8 cellular contexts compared by ENCODE assay signal in genomic region chr17:8109669-8110455, GRCh38. TPM values are rescaled to one million over a fixed set of nuclear protein-coding genes. Genes with fewer than 3 reads are reported as not detected.
DNase-seq lines count a peak whose midpoint lies in the region; ATAC-seq and TF ChIP-seq lines count a peak whose summit lies in the region.

No MANE protein-coding gene starts in this region.

- H3K27ac Mint-ChIP-seq in CD4-positive, alpha-beta memory T cell: no peak overlapping the region

- H3K27me3 ChIP-seq in CD4-positive, alpha-beta memory T cell (ENCODE audit: insufficient read depth, low read length): peaks cover 26% of the 10 kb centered on the region
- no peaks in the 10 kb centered on the region for H3K27me3 ChIP-seq in mammary epithelial cell (ENCODE audit: insufficient read depth, low read length)

- ATAC-seq in left colon: peak; percentile 95
- no peak for ATAC-seq in GM18520 (IDR thresholded peaks at IDR 0.05; ENCODE audit: unreplicated experiment)

- H4K20me1 ChIP-seq in mammary epithelial cell (ENCODE audit: insufficient read depth, low read length): no peaks in the 10 kb centered on the region

- WGBS in mammary epithelial cell (ENCODE audit: low coverage, missing lambda C conversion rate): 3% methylated on average over 14 of the region's 61 CpGs

- intact Hi-C loops in CD4-positive, alpha-beta memory T cell (cut with micrococcal nuclease): loop anchor here (1.0 kb wide), 5 partner anchors 9 to 50 kb away; no protein-coding TSS in a partner anchor
- intact Hi-C loops in mammary epithelial cell (cut with micrococcal nuclease): loop anchor here (1.0 to 2.0 kb wide), 3 partner anchors 16 to 49 kb away; no protein-coding TSS in a partner anchor
- intact Hi-C loops in left colon (cut with DNase I, micrococcal nuclease): no loop called here

- no peak overlapping the region for H3K27ac ChIP-seq in CD4-positive, alpha-beta memory T cell (ENCODE audit: low read depth, low read length)
- H3K27ac ChIP-seq in VCaP: peak overlapping the region; percentile 23; the same call in 1 of the 2 replicates
- no peak overlapping the region for H3K27ac ChIP-seq in mammary epithelial cell (ENCODE audit: insufficient read depth, low read depth, low read length)

- H3K9me3 Mint-ChIP-seq in CD4-positive, alpha-beta memory T cell: no peaks in the 10 kb centered on the region

- peaks cover 15 to 22% of the 10 kb centered on the region in 2 donors for H3K27me3 Mint-ChIP-seq in CD4-positive, alpha-beta memory T cell

- H2AFZ ChIP-seq in mammary epithelial cell (ENCODE audit: low read depth, low read length): peak overlapping the region; percentile 79

- dilution Hi-C loops in mammary epithelial cell (cut with HindIII; ENCODE audit: low sequenced_read_pairs): loop anchor here (5.0 kb wide), 2 partner anchors 38 to 192 kb away; no protein-coding TSS in a partner anchor

- no peak overlapping the region for H3K9ac ChIP-seq in mammary epithelial cell (ENCODE audit: insufficient read depth, low read length)

- H3K4me3 ChIP-seq in CD4-positive, alpha-beta memory T cell (ENCODE audit: low read length in 2 of 2): peak overlapping the region; percentile 66 to 84
- H3K4me3 ChIP-seq in mammary epithelial cell (replicated peaks in 1 of 3; ENCODE audit: insufficient read depth in 1 of 3, low read depth in 2 of 3, low read length in 3 of 3): peak overlapping the region; percentile 11 to 41 (median 40)

- no TSS peak for BruUV-seq in mammary epithelial cell (replicated peaks; lab: Mats Ljungman, UMichigan)

- H3K4me2 ChIP-seq in mammary epithelial cell (ENCODE audit: insufficient read depth, low read depth, low read length): peak overlapping the region; percentile 84

- H3K9me3 ChIP-seq in CD4-positive, alpha-beta memory T cell (ENCODE audit: control insufficient read depth in 1 of 2, low read length in 2 of 2): no peaks in the 10 kb centered on the region
- no peaks in the 10 kb centered on the region for H3K9me3 ChIP-seq in mammary epithelial cell (replicated peaks; ENCODE audit: insufficient read depth, low read length)

- no peaks in the 10 kb centered on the region for H3K79me2 ChIP-seq in mammary epithelial cell (ENCODE audit: insufficient read depth, low read length)

- H3K4me1 Mint-ChIP-seq in CD4-positive, alpha-beta memory T cell: peaks cover 0 to 5% (median 2%) of the 10 kb centered on the region in 4 donors

- peak overlapping the region; percentile 42 to 78 (median 72) for H3K4me3 Mint-ChIP-seq in CD4-positive, alpha-beta memory T cell

- H3K36me3 Mint-ChIP-seq in CD4-positive, alpha-beta memory T cell: no peaks in the 10 kb centered on the region

- TF ChIP-seq CTCF in VCaP (conservative IDR thresholded peaks at IDR 0.05): peak; percentile 86
- TF ChIP-seq CTCF in mammary epithelial cell (conservative IDR thresholded peaks at IDR 0.05 in 1 of 2, IDR thresholded peaks at IDR 0.05 in 1 of 2; ENCODE audit: extremely low read depth in 1 of 2, insufficient read depth in 1 of 2, low read depth in 1 of 2, low read length in 2 of 2): peak; percentile 64 to 95

- peak; percentile 78 to 86 (median 82) for DNase-seq in CD4-positive, alpha-beta memory T cell
- DNase-seq in HuH-7 (ENCODE audit: low spot score) (peak; percentile 74), mammary epithelial cell (peak; percentile 38), left colon (peak; percentile 43 to 83), H4 (ENCODE audit: low spot score) (no peak)
- DNase-seq in stimulated activated CD4-positive, alpha-beta T cell treated with anti-CD3 and anti-CD28 coated beads, TNF-alpha, amount 100 ng/mL, for 4 hours (ENCODE audit: low read depth in 3 of 3): peak; percentile 59 to 66 (median 66)

- CTCF ChIA-PET in CD4-positive, alpha-beta memory T cell (lab: Charles Lee; ENCODE audit: partially characterized antibody): interaction anchor here (0.8 to 9.3 kb wide), 33 partner anchors 9 to 268 kb away, joined by 3 to 178 read pairs (median 6); partner anchors contain the start of genes ALOXE3, HES7, RANGRF and SLC25A35
- CTCF ChIA-PET in mammary epithelial cell (lab: Charles Lee; ENCODE audit: low non-redundant PET): interaction anchor here (0.7 kb wide), 1 partner anchor 16 kb away, joined by 4 read pairs; no protein-coding TSS in a partner anchor

- POLR2A ChIA-PET in CD4-positive, alpha-beta memory T cell (lab: Charles Lee; ENCODE audit: partially characterized antibody): interaction anchor here (0.8 to 4.5 kb wide), 13 partner anchors 9 to 273 kb away, joined by 3 to 30 read pairs (median 4); partner anchors contain the start of genes ALOXE3 and HES7

- peaks cover 5% of the 10 kb centered on the region for H3K4me1 ChIP-seq in CD4-positive, alpha-beta memory T cell (ENCODE audit: insufficient read depth, low read length)
- H3K4me1 ChIP-seq in mammary epithelial cell (ENCODE audit: insufficient read depth, low read length): peaks cover 28% of the 10 kb centered on the region

- in situ Hi-C loops in mammary epithelial cell (cut with MboI; ENCODE audit: low sequenced_read_pairs in 2 of 2): loop anchor here (5.0 kb wide), 1 partner anchor 33 kb away; no protein-coding TSS in a partner anchor

- H3K36me3 ChIP-seq in CD4-positive, alpha-beta memory T cell (ENCODE audit: insufficient read depth, low read length): no peaks in the 10 kb centered on the region
- no peaks in the 10 kb centered on the region for H3K36me3 ChIP-seq in mammary epithelial cell (ENCODE audit: insufficient read depth, low read length)

RNA-seq across cellular contexts. Expression of gene ALOXE3, which starts 8.5 kb away (rescaled TPM):
- total RNA-seq in CD4-positive, alpha-beta memory T cell: under 1 TPM; 0.32 to 0.33 TPM
- under 1 TPM in 1 of 2 donors, not detected in 1; 0.20 TPM for polyA plus RNA-seq in CD4-positive, alpha-beta memory T cell
- total RNA-seq in mammary epithelial cell (10 to 100 TPM in 1 of 2 donors, 1 to 10 TPM in 1; 3.8 to 27.6 TPM), left colon (not detected)
- polyA plus RNA-seq in mammary epithelial cell: 9.2 TPM
- 5.9 TPM for polyA minus RNA-seq in mammary epithelial cell
- total RNA-seq in H4 (2014; rRNA removed; shearing (Covaris generic)): not detected in 2 replicates

RNA-seq across cellular contexts. Expression of gene HES7, which starts 14.0 kb away (rescaled TPM):
- not detected for total RNA-seq in CD4-positive, alpha-beta memory T cell
- not detected for polyA plus RNA-seq in CD4-positive, alpha-beta memory T cell
- 1 to 10 TPM in 1 of 2 donors, under 1 TPM in 1; 0.33 to 1.9 TPM for total RNA-seq in mammary epithelial cell
- 0.34 TPM for polyA plus RNA-seq in mammary epithelial cell
- polyA minus RNA-seq in mammary epithelial cell: not detected
- total RNA-seq in left colon: not detected
- total RNA-seq in H4 (2014; rRNA removed; shearing (Covaris generic)): 0.14 TPM in 1 of 2 replicates, not detected in the other

RNA-seq across cellular contexts. Expression of gene ALOX12B, which starts 22.3 kb away (rescaled TPM):
- under 1 TPM in 1 of 2 experiments, not detected in 1; 0.44 TPM for total RNA-seq in CD4-positive, alpha-beta memory T cell
- under 1 TPM in 1 of 2 donors, not detected in 1; 0.79 TPM for polyA plus RNA-seq in CD4-positive, alpha-beta memory T cell
- total RNA-seq in mammary epithelial cell: 1 to 10 TPM in 1 of 2 donors, under 1 TPM in 1; 0.33 to 1.2 TPM
- 0.22 TPM for polyA plus RNA-seq in mammary epithelial cell
- 6.0 TPM for polyA minus RNA-seq in mammary epithelial cell
- total RNA-seq in left colon: under 1 TPM in 1 of 2 donors, not detected in 1; 0.82 TPM
- not detected in 2 replicates for total RNA-seq in H4 (2014; rRNA removed; shearing (Covaris generic))

RNA-seq across cellular contexts. Expression of gene PER1, which starts 42.3 kb away (rescaled TPM):
- total RNA-seq in CD4-positive, alpha-beta memory T cell: 10 to 100 TPM; 78.9 to 79.4 TPM
- polyA plus RNA-seq in CD4-positive, alpha-beta memory T cell: 10 to 100 TPM in 1 of 2 donors, 1 to 10 TPM in 1; 3.7 to 18.6 TPM
- total RNA-seq in mammary epithelial cell: 10 to 100 TPM; 26.8 to 97.9 TPM
- 16.8 TPM for polyA plus RNA-seq in mammary epithelial cell
- polyA minus RNA-seq in mammary epithelial cell: 96.6 TPM
- 100 to 1,000 TPM in 1 of 2 donors, 10 to 100 TPM in 1; 35.0 to 113 TPM for total RNA-seq in left colon
- total RNA-seq in H4 (2014; rRNA removed; shearing (Covaris generic)): 4.4 and 4.6 TPM in 2 replicates

RNA-seq across cellular contexts. Expression of gene VAMP2, which starts 52.9 kb away (rescaled TPM):
- total RNA-seq in CD4-positive, alpha-beta memory T cell: 100 to 1,000 TPM; 190 to 203 TPM
- polyA plus RNA-seq in CD4-positive, alpha-beta memory T cell: 100 to 1,000 TPM in 1 of 2 donors, 10 to 100 TPM in 1; 41.6 to 106 TPM
- 10 to 100 TPM in 1 of 2 donors, 1 to 10 TPM in 1; 9.2 to 30.8 TPM for total RNA-seq in mammary epithelial cell
- 7.2 TPM for polyA plus RNA-seq in mammary epithelial cell
- polyA minus RNA-seq in mammary epithelial cell: 18.0 TPM
- total RNA-seq in left colon: 10 to 100 TPM; 45.1 to 56.3 TPM
- 0.64 TPM in 2 replicates for total RNA-seq in H4 (2014; rRNA removed; shearing (Covaris generic))

Comparison
In these comparisons a context has a peak if more than half of its experiments do, and no peak if none do; other contexts are left out.
1. intact Hi-C loops: an anchor here in CD4-positive, alpha-beta memory T cell (1.0 kb wide) and mammary epithelial cell (1.0 to 2.0 kb wide); none called in left colon.